In the genomic region with DNA sequence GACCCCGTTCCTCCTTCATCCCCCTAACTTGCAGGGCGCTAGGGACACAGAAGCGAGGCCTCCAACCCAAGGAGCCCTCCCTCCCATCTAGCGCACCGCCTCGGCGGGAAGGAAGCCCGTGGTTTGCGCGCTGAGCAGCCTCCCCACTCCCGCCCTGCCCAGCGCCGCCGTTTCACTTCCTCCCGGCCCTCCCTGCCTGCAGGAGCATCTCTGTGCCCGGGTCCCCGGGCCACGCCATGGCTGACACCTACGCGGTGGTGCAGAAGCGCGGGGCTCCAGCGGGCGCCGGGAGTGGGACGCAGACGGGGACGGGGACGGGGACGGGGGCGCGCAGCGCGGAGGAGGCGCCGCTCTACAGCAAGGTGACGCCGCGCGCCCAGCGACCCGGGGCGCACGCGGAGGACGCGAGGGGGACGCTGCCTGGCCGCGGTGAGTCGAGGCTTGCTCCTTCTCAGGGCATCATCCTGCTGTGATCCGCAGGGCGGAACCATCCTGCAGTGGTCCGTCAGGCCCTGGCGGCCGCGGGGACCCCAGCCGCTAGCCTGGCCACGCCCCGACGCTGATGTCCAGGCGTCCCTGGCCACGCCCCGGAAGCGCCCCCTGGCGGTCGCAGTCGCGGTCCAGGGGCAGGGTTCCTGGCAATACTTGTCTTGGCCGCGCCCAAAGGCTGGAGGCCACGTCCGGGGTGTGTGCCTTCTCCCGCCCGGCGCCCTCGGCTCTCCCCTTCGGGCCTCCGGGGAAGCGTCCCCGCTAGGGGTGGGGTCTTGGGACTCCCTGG, we compare ENCODE assay signal across 8 cellular contexts. TPM values are rescaled to one million over a fixed set of nuclear protein-coding genes. Genes with fewer than 3 reads are reported as not detected.
DNase-seq lines count a peak whose midpoint lies in the region; ATAC-seq, FAIRE-seq and TF ChIP-seq lines count a peak whose summit lies in the region.

No MANE protein-coding gene starts in this region.

- H3K4me1 ChIP-seq in keratinocyte (ENCODE audit: control insufficient read depth, extremely low read depth, insufficient read depth, low read length) = peaks cover 3% of the 10 kb centered on the region

- H3K27ac ChIP-seq in caudate nucleus (ENCODE audit: low read depth, low read length) (peak overlapping the region; percentile 79), keratinocyte (ENCODE audit: control insufficient read depth, insufficient read depth, low read length) (no peak overlapping the region)

- peak overlapping the region; percentile 52 for H3K9ac ChIP-seq in keratinocyte (ENCODE audit: control insufficient read depth, extremely low read depth, insufficient read depth, low read length)

- TF ChIP-seq CTCF in WI38 (IDR thresholded peaks at IDR 0.05; ENCODE audit: low read depth, low read length) (peak; percentile 87), keratinocyte (optimal IDR thresholded peaks at IDR 0.05 in 1 of 3, IDR thresholded peaks at IDR 0.05 in 1 of 3, conservative IDR thresholded peaks at IDR 0.05 in 1 of 3; ENCODE audit: extremely low read depth in 1 of 3, insufficient read depth in 2 of 3, low read length in 3 of 3) (peak; percentile 53 to 79 (median 74))

- peaks cover 0 to 3% of the 10 kb centered on the region in 2 experiments for H3K36me3 ChIP-seq in keratinocyte (ENCODE audit: control insufficient read depth in 2 of 2, extremely low read depth in 1 of 2, insufficient read depth in 2 of 2, low read length in 2 of 2)

- dilution Hi-C loops in keratinocyte (cut with MboI; ENCODE audit: extremely low pct_ligation_motif_present, low sequenced_read_pairs) = no loop called here

- no peaks in the 10 kb centered on the region for H3K79me2 ChIP-seq in keratinocyte (ENCODE audit: control insufficient read depth, insufficient read depth, low read length)

- H3K9me3 ChIP-seq in keratinocyte (ENCODE audit: control insufficient read depth, low read depth, low read length) = no peaks in the 10 kb centered on the region

- peak overlapping the region; percentile 95 for H3K4me3 ChIP-seq in WI38 (ENCODE audit: low read depth, low read length)
- H3K4me3 ChIP-seq in keratinocyte (ENCODE audit: control insufficient read depth in 2 of 3, extremely low read depth in 1 of 3, insufficient read depth in 2 of 3, low read depth in 1 of 3, low read length in 3 of 3) = peak overlapping the region; percentile 58 to 68 (median 67)

- ATAC-seq in HG02798 (IDR thresholded peaks at IDR 0.05; ENCODE audit: poor library complexity, unreplicated experiment) = peak; percentile 78

- peak overlapping the region; percentile 65 for H3K4me2 ChIP-seq in keratinocyte (ENCODE audit: control insufficient read depth, extremely low read depth, insufficient read depth, low read depth, low read length)

- H2AFZ ChIP-seq in keratinocyte (ENCODE audit: control insufficient read depth, low read length) = peak overlapping the region; percentile 96

- FAIRE-seq in keratinocyte (lab: Jason Lieb, UNC) = no peak

- no peaks in the 10 kb centered on the region for H3K9me1 ChIP-seq in keratinocyte (ENCODE audit: control insufficient read depth, extremely low read depth, insufficient read depth, low read length)

- peak; percentile 83 for DNase-seq in NK-92 treated with Interleukin-12 subunit alpha and Interleukin-12 subunit beta, amount 100 ng/mL, for 24 hours (lab: John Stamatoyannopoulos, UW)
- DNase-seq in NK-92 (lab: John Stamatoyannopoulos, UW; ENCODE audit: unreplicated experiment) = no peak
- DNase-seq in NCI-H1436 treated with DMSO at 0.1 percent for 48 hours (lab: John Stamatoyannopoulos, UW) = peak; percentile 37
- peak in 59 of 61 donors; percentile 24 to 86 (median 68) for DNase-seq in caudate nucleus (lab: John Stamatoyannopoulos, UW)
- peak; percentile 25 for DNase-seq in keratinocyte (ENCODE audit: low read depth, low spot score)
- peak; percentile 47 to 78 (median 54) for DNase-seq in stimulated activated CD4-positive, alpha-beta T cell treated with anti-CD3 and anti-CD28 coated beads, Interleukin-12 subunit alpha, Interleukin-12 subunit beta, amount 100 ng/mL, for 48 hours (ENCODE audit: low read depth in 2 of 3, low spot score in 1 of 3)

- no peaks in the 10 kb centered on the region for H4K20me1 ChIP-seq in keratinocyte (ENCODE audit: control insufficient read depth, extremely low read depth, insufficient read depth, low read length)

- H3K27me3 ChIP-seq in keratinocyte (ENCODE audit: control insufficient read depth, extremely low read depth, insufficient read depth, low read length) = no peaks in the 10 kb centered on the region

RNA-seq across cellular contexts. Expression of a gene that starts 16.4 kb away (rescaled TPM):
- 8.7 to 13.5 TPM (median 9.6 TPM) in 3 replicates for polyA plus RNA-seq in keratinocyte
- polyA plus RNA-seq in keratinocyte (2011; ENCODE audit: low read depth) = 4.5 TPM
- polyA plus RNA-seq in keratinocyte (2011; cell fraction: cytosol; rRNA removed) = 6.4 and 7.1 TPM in 2 replicates
- 22.7 and 29.3 TPM in 2 replicates for polyA plus RNA-seq in keratinocyte (2011; cell fraction: nucleus; rRNA removed)
- polyA plus RNA-seq in keratinocyte (2012; ENCODE audit: low replicate concordance) = 5.8 and 9.7 TPM in 2 replicates
- polyA minus RNA-seq in keratinocyte = 6.3 to 47.6 TPM (median 21.6 TPM) in 3 replicates
- 3.3 TPM for polyA minus RNA-seq in keratinocyte (2011; cell fraction: cytosol; rRNA and poly(A)+ RNA removed)
- polyA minus RNA-seq in keratinocyte (2011; cell fraction: nucleus; rRNA and poly(A)+ RNA removed) = 7.8 and 11.4 TPM in 2 replicates

RNA-seq across cellular contexts. Expression of a gene that starts 29.5 kb away (rescaled TPM):
- 75.8 to 127 TPM (median 111 TPM) in 3 replicates for polyA plus RNA-seq in keratinocyte
- polyA plus RNA-seq in keratinocyte (2011; ENCODE audit: low read depth) = 54.9 TPM
- polyA plus RNA-seq in keratinocyte (2011; cell fraction: cytosol; rRNA removed) = 82.3 and 145 TPM in 2 replicates
- polyA plus RNA-seq in keratinocyte (2011; cell fraction: nucleus; rRNA removed) = 100 and 122 TPM in 2 replicates
- 92.9 and 149 TPM in 2 replicates for polyA plus RNA-seq in keratinocyte (2012; ENCODE audit: low replicate concordance)
- polyA minus RNA-seq in keratinocyte = 71.5 to 192 TPM (median 83.7 TPM) in 3 replicates
- polyA minus RNA-seq in keratinocyte (2011; cell fraction: cytosol; rRNA and poly(A)+ RNA removed) = 117 TPM
- polyA minus RNA-seq in keratinocyte (2011; cell fraction: nucleus; rRNA and poly(A)+ RNA removed) = 26.3 and 30.4 TPM in 2 replicates
